ENCODE assay signal across 10 cellular contexts in the genomic region with DNA sequence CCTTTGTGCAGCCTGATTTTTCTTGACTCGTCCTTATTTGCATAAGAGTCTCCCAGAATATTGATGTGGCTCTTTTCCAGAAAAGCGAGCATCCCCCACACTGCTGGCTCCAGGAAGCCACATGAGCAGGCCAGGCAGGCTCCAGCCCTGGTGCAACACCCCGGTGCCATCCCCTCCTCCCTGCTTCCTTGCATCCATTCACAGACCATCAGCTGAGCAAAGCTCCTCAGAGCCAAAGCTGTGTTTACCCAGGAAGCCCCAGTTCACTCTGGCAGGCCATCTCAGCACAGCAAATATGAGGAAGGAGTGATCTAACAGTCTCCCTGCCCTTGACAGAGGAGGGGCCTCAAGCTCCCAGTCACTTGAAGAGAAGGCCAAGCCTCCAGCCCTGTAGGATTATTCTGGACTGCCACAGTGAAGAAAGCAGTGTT. TPM values are rescaled to one million over a fixed set of nuclear protein-coding genes. Genes with fewer than 3 reads are reported as not detected.
DNase-seq lines count a peak whose midpoint lies in the region; ATAC-seq and TF ChIP-seq lines count a peak whose summit lies in the region.
"Had no signal": no experiment of that assay in that cellular context is flagged by ENCODE, and none has a peak within 500 bp of the region (broad histone marks: within the 10 kb centered on the region; RNA-seq: fewer than 3 reads in every experiment).

No MANE protein-coding gene starts in this region.

- H3K27ac ChIP-seq in left lung (peak overlapping the region in 1 of 2 donors; percentile 45), upper lobe of left lung (peak overlapping the region in 2 of 4 donors; percentile 21)
- H3K27ac ChIP-seq: BLaER1 had no signal

- H3K27me3 Mint-ChIP-seq in activated CD4-positive, alpha-beta T cell treated with anti-CD3 and anti-CD28 coated beads, Interleukin-2, amount 10 ng/mL, durations not matched to agents 24 days and 14 days: no peaks in the 10 kb centered on the region

- H3K4me1 ChIP-seq in left lung (peaks cover 0 to 4% of the 10 kb centered on the region in 2 donors), upper lobe of left lung (peaks cover 0 to 7% (median 1%) of the 10 kb centered on the region in 4 donors)
- H3K4me1 ChIP-seq: BLaER1 had no signal

- 16 to 27% methylated on average over 3 of the region's 3 CpGs for WGBS in upper lobe of left lung, 2 donors

- H3K4me1 Mint-ChIP-seq in activated CD4-positive, alpha-beta T cell treated with anti-CD3 and anti-CD28 coated beads, Interleukin-2, amount 10 ng/mL, durations not matched to agents 24 days and 14 days: peaks cover 9% of the 10 kb centered on the region

- no peak for TF ChIP-seq EP300 in upper lobe of left lung (IDR thresholded peaks at IDR 0.05)

- H3K4me3 ChIP-seq in left lung (no peak overlapping the region), upper lobe of left lung (no peak overlapping the region)
- H3K4me3 ChIP-seq: BLaER1 had no signal

- H3K4me3 Mint-ChIP-seq in activated CD4-positive, alpha-beta T cell treated with anti-CD3 and anti-CD28 coated beads, Interleukin-2, amount 10 ng/mL, durations not matched to agents 24 days and 14 days: no peak overlapping the region

- peak overlapping the region; percentile 55 for H3K27ac Mint-ChIP-seq in activated CD4-positive, alpha-beta T cell treated with anti-CD3 and anti-CD28 coated beads, Interleukin-2, amount 10 ng/mL, durations not matched to agents 24 days and 14 days

- TF ChIP-seq CTCF in left lung (IDR thresholded peaks at IDR 0.05) (no peak), upper lobe of left lung (IDR thresholded peaks at IDR 0.05) (no peak)

- H3K27me3 ChIP-seq in left lung: no peaks in the 10 kb centered on the region
- no peaks in the 10 kb centered on the region for H3K27me3 ChIP-seq in upper lobe of left lung
- H3K27me3 ChIP-seq: BLaER1 had no signal

- no peaks in the 10 kb centered on the region for H3K9me3 Mint-ChIP-seq in activated CD4-positive, alpha-beta T cell treated with anti-CD3 and anti-CD28 coated beads, Interleukin-2, amount 10 ng/mL, durations not matched to agents 24 days and 14 days

- DNase-seq in activated CD4-positive, alpha-beta T cell treated with anti-CD3 and anti-CD28 coated beads, Interleukin-2, amount 10 ng/mL, durations not matched to agents 24 days and 14 days: no peak
- DNase-seq in activated CD4-positive, alpha-beta T cell treated with anti-CD3 and anti-CD28 coated beads, Interleukin-2, amount 50 U/mL, for 48 hours: no peak
- DNase-seq in cerebellar cortex (ENCODE audit: low spot score) (peak; percentile 19), left lung (peak in 1 of 2 donors; percentile 52), upper lobe of left lung (peak; percentile 21 to 40), DMS79 treated with DMSO at 0.1 percent for 48 hours (lab: John Stamatoyannopoulos, UW) (no peak), KBM-7 (no peak)

- H3K36me3 Mint-ChIP-seq in activated CD4-positive, alpha-beta T cell treated with anti-CD3 and anti-CD28 coated beads, Interleukin-2, amount 10 ng/mL, durations not matched to agents 24 days and 14 days (ENCODE audit: low read depth): peaks cover 28% of the 10 kb centered on the region

- ATAC-seq in left lung (peak; percentile 88), upper lobe of left lung (ENCODE audit: low FRiP score in 2 of 2) (peak; percentile 38 to 58), HG02981 (IDR thresholded peaks at IDR 0.05; ENCODE audit: unreplicated experiment) (no peak)

- no peak for TF ChIP-seq POLR2A in upper lobe of left lung (IDR thresholded peaks at IDR 0.05)

- no peaks in the 10 kb centered on the region for H3K9me3 ChIP-seq in left lung
- H3K9me3 ChIP-seq in upper lobe of left lung: no peaks in the 10 kb centered on the region
- H3K9me3 ChIP-seq: BLaER1 had no signal

- in situ Hi-C loops in KBM-7 (cut with MboI; ENCODE audit: low pct_unique_long_range_greater_than_20kb, low sequenced_read_pairs): no loop called here

- intact Hi-C loops in activated CD4-positive, alpha-beta T cell treated with anti-CD3 and anti-CD28 coated beads, Interleukin-2, amount 10 ng/mL, durations not matched to agents 24 days and 14 days (cut with micrococcal nuclease): no loop called here
- intact Hi-C loops in left lung (cut with DNase I): no loop called here

- H3K36me3 ChIP-seq in left lung (peaks cover 0 to 5% of the 10 kb centered on the region in 2 donors), upper lobe of left lung (no peaks in the 10 kb centered on the region)

RNA-seq across cellular contexts. Expression of a gene that starts 34.4 kb away (rescaled TPM):
- not detected in 2 replicates for total RNA-seq in activated CD4-positive, alpha-beta T cell treated with anti-CD3 and anti-CD28 coated beads, Interleukin-2, amount 10 ng/mL, durations not matched to agents 24 days and 14 days
- under 1 TPM; 0.10 to 0.58 TPM for total RNA-seq in left lung
- total RNA-seq in upper lobe of left lung: under 1 TPM in 2 of 6 donors, not detected in 4; 0.06 to 0.10 TPM
- total RNA-seq: skeletal muscle tissue had no signal

Comparison
In these comparisons a context has a peak if more than half of its experiments do, and no peak if none do; other contexts are left out.
1. DNase-seq: peak in cerebellar cortex (single experiment) and upper lobe of left lung (2 of 2); none in activated CD4-positive, alpha-beta T cell treated with anti-CD3 and anti-CD28 coated beads, Interleukin-2, amount 10 ng/mL, durations not matched to agents 24 days and 14 days (single experiment), activated CD4-positive, alpha-beta T cell treated with anti-CD3 and anti-CD28 coated beads, Interleukin-2, amount 50 U/mL, for 48 hours (0 of 2), DMS79 treated with DMSO at 0.1 percent for 48 hours (single experiment) and KBM-7 (single experiment).